Comparison of ENCODE assay signal across 12 cellular contexts in genomic region chr9:4137234-4137633, GRCh38.
DNase-seq lines count a peak whose midpoint lies in the region; ATAC-seq and TF ChIP-seq lines count a peak whose summit lies in the region.
"Had no signal": no experiment of that assay in that cellular context is flagged by ENCODE, and none has a peak within 500 bp of the region (broad histone marks: within the 10 kb centered on the region; RNA-seq: fewer than 3 reads in every experiment).

No MANE protein-coding gene starts in this region.

- in situ Hi-C loops in ACHN (cut with HindIII; ENCODE audit: low pct_ligation_motif_present, low pct_unique_long_range_greater_than_20kb, low sequenced_read_pairs), result loop anchor here (25.0 kb wide), 1 partner anchor 150 kb away; no protein-coding TSS in a partner anchor

- no peaks in the 10 kb centered on the region for H3K36me3 Mint-ChIP-seq in naive thymus-derived CD8-positive, alpha-beta T cell

- peaks cover 0 to 8% (median 2%) of the 10 kb centered on the region in 5 donors for H3K27me3 Mint-ChIP-seq in naive thymus-derived CD8-positive, alpha-beta T cell

- TF ChIP-seq RAD21 in Ishikawa (IDR thresholded peaks at IDR 0.05; ENCODE audit: low read depth), result peak; percentile 20; the same call in 1 of the 2 replicates

- TF ChIP-seq CTCF in choroid plexus epithelial cell (conservative IDR thresholded peaks at IDR 0.05; ENCODE audit: low read depth, low read length) (no peak), coronary artery (IDR thresholded peaks at IDR 0.05) (no peak)

- no peak overlapping the region for H3K27ac Mint-ChIP-seq in naive thymus-derived CD8-positive, alpha-beta T cell

- H3K4me1 Mint-ChIP-seq in naive thymus-derived CD8-positive, alpha-beta T cell, result peaks cover 0 to 3% (median 0%) of the 10 kb centered on the region in 4 donors

- H3K27ac ChIP-seq in coronary artery, result peak overlapping the region in 1 of 2 donors; percentile 33
- H3K27ac ChIP-seq: gastrocnemius medialis, right atrium auricular region, SK-N-MC had no signal

- TF ChIP-seq EP300 in Ishikawa (IDR thresholded peaks at IDR 0.05; ENCODE audit: borderline replicate concordance), result peak; percentile 91

- H3K4me3 Mint-ChIP-seq in naive thymus-derived CD8-positive, alpha-beta T cell, result no peak overlapping the region

- DNase-seq in ACHN, result peak; percentile 96
- peak; percentile 97 for DNase-seq in choroid plexus epithelial cell (ENCODE audit: low read depth)
- peak; percentile 78 to 92 for DNase-seq in lung microvascular endothelial cell (ENCODE audit: low read depth in 2 of 2)
- no peak for DNase-seq in NCI-H526 treated with DMSO at 0.1 percent for 48 hours (lab: John Stamatoyannopoulos, UW)
- DNase-seq in coronary artery (ENCODE audit: low spot score), result no peak
- no peak for DNase-seq in NCI-H1417 treated with DMSO at 0.1 percent for 48 hours (lab: John Stamatoyannopoulos, UW)
- no peak for DNase-seq in naive thymus-derived CD8-positive, alpha-beta T cell
- DNase-seq: gastrocnemius medialis, NCI-H1105 had no signal

- ATAC-seq in naive thymus-derived CD8-positive, alpha-beta T cell, result no peak
- ATAC-seq: gastrocnemius medialis had no signal

- POLR2A ChIA-PET in naive thymus-derived CD8-positive, alpha-beta T cell (lab: Charles Lee), result no interaction called here

- H3K4me3 ChIP-seq in choroid plexus epithelial cell (ENCODE audit: low read depth, low read length), result no peak overlapping the region
- H3K4me3 ChIP-seq in coronary artery, result no peak overlapping the region
- H3K4me3 ChIP-seq: gastrocnemius medialis, right atrium auricular region, SK-N-MC had no signal

- no peaks in the 10 kb centered on the region for H3K9me3 Mint-ChIP-seq in naive thymus-derived CD8-positive, alpha-beta T cell

TF ChIP-seq in Ishikawa, 13 proteins besides CTCF, POLR2A, EP300 and RAD21:
- TF ChIP-seq YY1 (IDR thresholded peaks at IDR 0.05; ENCODE audit: low read depth) (peak; percentile 58), USF1 (IDR thresholded peaks at IDR 0.05) (no peak), TEAD4 (IDR thresholded peaks at IDR 0.05) (peak; percentile 100), NFIC (IDR thresholded peaks at IDR 0.05) (peak; percentile 43; the same call in 1 of the 2 replicates), REST (IDR thresholded peaks at IDR 0.05; ENCODE audit: low read depth) (no peak), TAF1 (IDR thresholded peaks at IDR 0.05; ENCODE audit: low read depth) (no peak), MAX (IDR thresholded peaks at IDR 0.05) (peak; percentile 29; the same call in 1 of the 2 replicates), CREB1 (IDR thresholded peaks at IDR 0.05; ENCODE audit: low read depth) (no peak), TCF12 (IDR thresholded peaks at IDR 0.05; ENCODE audit: low read depth) (peak; percentile 87), CEBPB (IDR thresholded peaks at IDR 0.05) (peak; percentile 47), FOXM1 (IDR thresholded peaks at IDR 0.05; ENCODE audit: borderline replicate concordance, low read depth) (0 out of 2 replicates have a peak, but pooled peaks have one; percentile 47), ZBTB7A (IDR thresholded peaks at IDR 0.05; ENCODE audit: low read depth) (no peak), EGR1 (IDR thresholded peaks at IDR 0.05) (no peak)

Comparison
In these comparisons a context has a peak if more than half of its experiments do, and no peak if none do; other contexts are left out.
1. DNase-seq: peak in ACHN (single experiment), choroid plexus epithelial cell (single experiment) and lung microvascular endothelial cell (2 of 2); none in NCI-H526 treated with DMSO at 0.1 percent for 48 hours (single experiment), coronary artery (single experiment), NCI-H1417 treated with DMSO at 0.1 percent for 48 hours (single experiment) and naive thymus-derived CD8-positive, alpha-beta T cell (0 of 10).